23 cellular contexts compared by ENCODE assay signal in the genomic region with DNA sequence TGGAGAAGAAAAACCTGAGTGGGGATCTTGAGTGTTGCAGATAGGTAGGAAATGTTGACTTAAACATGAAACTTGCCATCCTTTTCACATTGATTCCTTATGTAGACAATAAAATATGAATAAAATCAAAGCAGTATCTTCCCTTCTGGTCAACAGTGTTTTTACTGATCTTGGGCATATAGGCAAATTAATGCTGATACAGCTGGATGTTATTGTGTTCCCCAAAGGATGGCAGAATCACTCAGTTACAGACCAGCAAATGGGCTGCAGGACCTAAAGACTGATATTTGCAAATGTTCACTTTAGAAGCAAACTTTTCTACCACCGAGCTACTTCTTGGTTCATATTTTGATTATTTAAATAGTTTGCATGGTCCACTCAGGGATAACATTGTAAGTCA. TPM values are rescaled to one million over a fixed set of nuclear protein-coding genes. Genes with fewer than 3 reads are reported as not detected.
A peak's percentile ranks its signal among the peaks of the same experiment; 100 is the strongest.
DNase-seq lines count a peak whose midpoint lies in the region; ATAC-seq, FAIRE-seq and TF ChIP-seq lines count a peak whose summit lies in the region.
"Had no signal": no experiment of that assay in that cellular context is flagged by ENCODE, and none has a peak within 500 bp of the region (broad histone marks: within the 10 kb centered on the region; RNA-seq: fewer than 3 reads in every experiment).

No MANE protein-coding gene starts in this region.

- H3K9me3 ChIP-seq in IMR-90 (ENCODE audit: control insufficient read depth, insufficient read depth, low read length), result no peaks in the 10 kb centered on the region
- H3K9me3 ChIP-seq: BLaER1 had no signal

- H4K8ac ChIP-seq in IMR-90 (ENCODE audit: low read depth in 2 of 2, low read length in 2 of 2), result no peak overlapping the region

- peaks cover 20% of the 10 kb centered on the region for H3K4me1 Mint-ChIP-seq in activated T-cell treated with anti-CD3 and anti-CD28 coated beads, Interleukin-2, amount 50 U/mL, for 72 hours (ENCODE audit: low read depth)
- peaks cover 48% of the 10 kb centered on the region for H3K4me1 Mint-ChIP-seq in activated T-helper 2 cell treated with anti-CD3 and anti-CD28 coated beads, Interferon-gamma antibody, Interleukin-2, Interleukin-4, amounts not matched to agents 10 μg/mL and 5 μg/mL and 100 μg/mL, durations not matched to agents 14 hours and 24 hours and 36 hours (ENCODE audit: low read depth)

- H3K27me3 ChIP-seq in IMR-90 (ENCODE audit: control insufficient read depth, insufficient read depth, low read length), result no peaks in the 10 kb centered on the region
- H3K27me3 ChIP-seq: BLaER1 had no signal

- H2AK9ac ChIP-seq in IMR-90 (replicated peaks; ENCODE audit: low read depth, low read length, poor library complexity), result no peak overlapping the region

- TF ChIP-seq POLR2A in IMR-90 (IDR thresholded peaks at IDR 0.05; ENCODE audit: low read depth, low read length), result no peak

- no peak for ATAC-seq in activated T-cell treated with anti-CD3 and anti-CD28 coated beads, Interleukin-2, amount 50 U/mL, for 72 hours (replicated peaks in 1 of 2)
- no peak for ATAC-seq in IMR-90 (ENCODE audit: low read depth)
- ATAC-seq: Panc1 had no signal

- H4K20me1 ChIP-seq in IMR-90 (ENCODE audit: insufficient read depth, low read length), result no peaks in the 10 kb centered on the region
- H4K20me1 ChIP-seq: BLaER1 had no signal

- H2BK15ac ChIP-seq in IMR-90 (ENCODE audit: low read depth, low read length), result no peak overlapping the region

- H3K18ac ChIP-seq in IMR-90 (ENCODE audit: low read depth, low read length), result no peak overlapping the region

- H2BK20ac ChIP-seq in IMR-90 (ENCODE audit: low read depth, low read length), result no peak overlapping the region

- H3K4me1 ChIP-seq in IMR-90 (ENCODE audit: control insufficient read depth, insufficient read depth, low read length), result peaks cover 5% of the 10 kb centered on the region
- H3K4me1 ChIP-seq: BLaER1 had no signal

- H3K14ac ChIP-seq in IMR-90 (replicated peaks; ENCODE audit: low read depth, low read length), result no peak overlapping the region

- H3K4me3 ChIP-seq in IMR-90 (ENCODE audit: insufficient read depth, low read depth, low read length), result no peak overlapping the region
- H3K4me3 ChIP-seq: BLaER1 had no signal

- dilution Hi-C loops in IMR-90 (cut with HindIII; ENCODE audit: low sequenced_read_pairs, unreplicated experiment), result no loop called here

- peak overlapping the region; percentile 90 for H3K27ac Mint-ChIP-seq in activated T-cell treated with anti-CD3 and anti-CD28 coated beads, Interleukin-2, amount 50 U/mL, for 72 hours
- H3K27ac Mint-ChIP-seq in activated T-helper 2 cell treated with anti-CD3 and anti-CD28 coated beads, Interferon-gamma antibody, Interleukin-2, Interleukin-4, amounts not matched to agents 10 μg/mL and 5 μg/mL and 100 μg/mL, durations not matched to agents 14 hours and 24 hours and 36 hours, result peak overlapping the region; percentile 90
- H3K27ac Mint-ChIP-seq: CD4-positive, alpha-beta T cell had no signal

- peak overlapping the region in 1 of 2 donors; percentile 41 for H3K4me3 Mint-ChIP-seq in activated T-cell treated with anti-CD3 and anti-CD28 coated beads, Interleukin-2, amount 50 U/mL, for 72 hours
- H3K4me3 Mint-ChIP-seq in activated T-helper 2 cell treated with anti-CD3 and anti-CD28 coated beads, Interferon-gamma antibody, Interleukin-2, Interleukin-4, amounts not matched to agents 10 μg/mL and 5 μg/mL and 100 μg/mL, durations not matched to agents 14 hours and 24 hours and 36 hours (ENCODE audit: low read depth), result no peak overlapping the region
- H3K4me3 Mint-ChIP-seq: CD4-positive, alpha-beta T cell had no signal

- H3K27me3 Mint-ChIP-seq in activated T-cell treated with anti-CD3 and anti-CD28 coated beads, Interleukin-2, amount 50 U/mL, for 72 hours (ENCODE audit: low read depth), result no peaks in the 10 kb centered on the region
- H3K27me3 Mint-ChIP-seq in activated T-helper 2 cell treated with anti-CD3 and anti-CD28 coated beads, Interferon-gamma antibody, Interleukin-2, Interleukin-4, amounts not matched to agents 10 μg/mL and 5 μg/mL and 100 μg/mL, durations not matched to agents 14 hours and 24 hours and 36 hours (ENCODE audit: low read depth), result no peaks in the 10 kb centered on the region
- H3K27me3 Mint-ChIP-seq: CD4-positive, alpha-beta T cell had no signal

- H3K9me1 ChIP-seq in IMR-90 (ENCODE audit: insufficient read depth, low read length), result peaks cover 12% of the 10 kb centered on the region

- no peak for DNase-seq in activated T-cell treated with anti-CD3 and anti-CD28 coated beads, Interleukin-2, amount 50 U/mL, for 72 hours
- DNase-seq in activated T-cell treated with anti-CD3 and anti-CD28 coated beads for 4 hours, result no peak
- no peak for DNase-seq in IMR-90
- DNase-seq in activated T-helper 2 cell treated with anti-CD3 and anti-CD28 coated beads, Interferon-gamma antibody, Interleukin-2, Interleukin-4, amounts not matched to agents 10 μg/mL and 5 μg/mL and 100 μg/mL, durations not matched to agents 14 hours and 24 hours and 36 hours (ENCODE audit: low spot score), result no peak
- DNase-seq in urothelium cell line (ENCODE audit: low spot score), result no peak
- no peak for DNase-seq in GM10266 (ENCODE audit: extremely low spot score)
- DNase-seq in ACHN, result no peak
- DNase-seq: CD4-positive, alpha-beta T cell; COR-L47; DMS 273 treated with DMSO at 0.1 percent for 48 hours; DND-41; GOT3; HCEC 1CT; NCI-H1092 treated with DMSO at 0.1 percent for 48 hours; NCI-H146; NCI-H2029; NCI-H510A treated with DMSO at 0.1 percent for 48 hours; NCI-H748 treated with DMSO at 0.1 percent for 48 hours; NK-92 treated with Interleukin-12 subunit alpha and Interleukin-12 subunit beta, amount 100 ng/mL, for 24 hours had no signal

- CTCF ChIA-PET in IMR-90 (lab: Yijun Ruan, JAX), result interaction anchor here (0.6 to 1.6 kb wide), 3 partner anchors 8 to 241 kb away, joined by 4 to 8 read pairs (median 5); no protein-coding TSS in a partner anchor

- H3K56ac ChIP-seq in IMR-90 (ENCODE audit: extremely low read depth, insufficient read depth, low read length), result no peak overlapping the region

- intact Hi-C loops in IMR-90 (cut with micrococcal nuclease), result no loop called here
- intact Hi-C loops in activated T-helper 2 cell treated with anti-CD3 and anti-CD28 coated beads, Interferon-gamma antibody, Interleukin-2, Interleukin-4, amounts not matched to agents 10 μg/mL and 5 μg/mL and 100 μg/mL, durations not matched to agents 14 hours and 24 hours and 36 hours (cut with micrococcal nuclease), result loop anchor here (2.0 to 10.0 kb wide), 6 partner anchors 13 to 567 kb away; partner anchors contain the start of genes SYNE2 and ZBTB1

- peaks cover 0 to 6% of the 10 kb centered on the region in 2 experiments; a peak in 1 of 4 replicates for H3K79me1 ChIP-seq in IMR-90 (ENCODE audit: low read depth in 1 of 2, low read length in 2 of 2)

- peaks cover 17% of the 10 kb centered on the region for H3K36me3 ChIP-seq in IMR-90 (ENCODE audit: control insufficient read depth, insufficient read depth, low read length)

- H3K4me2 ChIP-seq in IMR-90 (ENCODE audit: low read depth, low read length), result no peak overlapping the region
- H3K4me2 ChIP-seq: BLaER1, KMS-11 had no signal

- FAIRE-seq in urothelium cell line (lab: Jason Lieb, UNC), result peak; percentile 72

- no peak overlapping the region for H2BK5ac ChIP-seq in IMR-90 (ENCODE audit: low read depth, low read length, poor library complexity, severe bottlenecking)

- H4K5ac ChIP-seq in IMR-90 (ENCODE audit: low read depth, low read length), result no peak overlapping the region

- no peak overlapping the region for H3K4ac ChIP-seq in IMR-90 (ENCODE audit: low read depth, low read length)

- H4K91ac ChIP-seq in IMR-90 (ENCODE audit: insufficient read depth, low read depth, low read length), result no peak overlapping the region

- H2AFZ ChIP-seq in IMR-90 (replicated peaks; ENCODE audit: low read length, poor library complexity), result no peak overlapping the region

- no peaks in the 10 kb centered on the region for H3K9me3 Mint-ChIP-seq in activated T-cell treated with anti-CD3 and anti-CD28 coated beads, Interleukin-2, amount 50 U/mL, for 72 hours
- H3K9me3 Mint-ChIP-seq in activated T-helper 2 cell treated with anti-CD3 and anti-CD28 coated beads, Interferon-gamma antibody, Interleukin-2, Interleukin-4, amounts not matched to agents 10 μg/mL and 5 μg/mL and 100 μg/mL, durations not matched to agents 14 hours and 24 hours and 36 hours, result no peaks in the 10 kb centered on the region
- H3K9me3 Mint-ChIP-seq: CD4-positive, alpha-beta T cell had no signal

- TF ChIP-seq CTCF in IMR-90 (conservative IDR thresholded peaks at IDR 0.05; ENCODE audit: low read depth, low read length), result no peak
- TF ChIP-seq CTCF in GM10266 (IDR thresholded peaks at IDR 0.05; ENCODE audit: control insufficient read depth, insufficient read depth, low read depth, missing control alignments), result no peak

- POLR2A ChIA-PET in IMR-90 (lab: Charles Lee; ENCODE audit: unreplicated experiment), result no interaction called here

- H2AK5ac ChIP-seq in IMR-90 (ENCODE audit: low read depth, low read length), result no peak overlapping the region

- H2BK120ac ChIP-seq in IMR-90 (ENCODE audit: low read depth, low read length), result no peak overlapping the region

- no peak for TF ChIP-seq RAD21 in IMR-90 (IDR thresholded peaks at IDR 0.05; ENCODE audit: low read length)

- H3K23ac ChIP-seq in IMR-90 (ENCODE audit: low read depth, low read length), result no peak overlapping the region

- peaks cover 13 to 36% of the 10 kb centered on the region in 2 donors for H3K36me3 Mint-ChIP-seq in activated T-cell treated with anti-CD3 and anti-CD28 coated beads, Interleukin-2, amount 50 U/mL, for 72 hours (ENCODE audit: insufficient read depth in 2 of 2)
- H3K36me3 Mint-ChIP-seq in activated T-helper 2 cell treated with anti-CD3 and anti-CD28 coated beads, Interferon-gamma antibody, Interleukin-2, Interleukin-4, amounts not matched to agents 10 μg/mL and 5 μg/mL and 100 μg/mL, durations not matched to agents 14 hours and 24 hours and 36 hours (ENCODE audit: low read depth), result peaks cover 91% of the 10 kb centered on the region

- in situ Hi-C loops in IMR-90 (cut with MboI; ENCODE audit: low sequenced_read_pairs), result no loop called here
- in situ Hi-C loops in ACHN (cut with HindIII; ENCODE audit: low pct_ligation_motif_present, low pct_unique_long_range_greater_than_20kb, low sequenced_read_pairs), result no loop called here

- no CpG with 5 or more reads among the region's 1 CpG for WGBS in IMR-90 (ENCODE audit: extremely low coverage in 2 of 2, insufficient read length in 1 of 2), 2 experiments

- BruUV-seq in IMR-90 (replicated peaks; lab: Mats Ljungman, UMichigan), result no TSS peak

- no peak overlapping the region for H3K9ac ChIP-seq in IMR-90 (ENCODE audit: low read depth, low read length)
- H3K9ac ChIP-seq: BLaER1, KMS-11 had no signal

- no peak overlapping the region for H3K27ac ChIP-seq in IMR-90 (ENCODE audit: insufficient read depth, low read length)
- H3K27ac ChIP-seq: BLaER1, HL-60 had no signal

RNA-seq across cellular contexts. Expression of gene MTHFD1, which starts 33.9 kb away (rescaled TPM):
- total RNA-seq in activated T-cell treated with anti-CD3 and anti-CD28 coated beads, Interleukin-2, amount 50 U/mL, for 72 hours, result 100 to 1,000 TPM; 123 to 164 TPM
- total RNA-seq in IMR-90 (2012; rRNA removed), result 59.7 and 64.9 TPM in 2 replicates
- polyA plus RNA-seq in IMR-90 (2012; rRNA removed), result 30.4 and 32.2 TPM in 2 replicates
- 12.3 and 13.6 TPM in 2 replicates for polyA plus RNA-seq in IMR-90 (2012; cell fraction: cytosol; rRNA removed)
- polyA plus RNA-seq in IMR-90 (2012; cell fraction: nucleus; rRNA removed; ENCODE audit: low replicate concordance), result 14.8 and 40.8 TPM in 2 replicates
- 291 and 309 TPM in 2 replicates for total RNA-seq in activated T-helper 2 cell treated with anti-CD3 and anti-CD28 coated beads, Interferon-gamma antibody, Interleukin-2, Interleukin-4, amounts not matched to agents 10 μg/mL and 5 μg/mL and 100 μg/mL, durations not matched to agents 14 hours and 24 hours and 36 hours

RNA-seq across cellular contexts. Expression of gene AKAP5, which starts 43.3 kb away (rescaled TPM):
- total RNA-seq in activated T-cell treated with anti-CD3 and anti-CD28 coated beads, Interleukin-2, amount 50 U/mL, for 72 hours, result 1 to 10 TPM; 1.2 to 1.9 TPM
- 0.72 and 1.4 TPM in 2 replicates for total RNA-seq in IMR-90 (2012; rRNA removed)
- 0.14 and 0.21 TPM in 2 replicates for polyA plus RNA-seq in IMR-90 (2012; rRNA removed)
- polyA plus RNA-seq in IMR-90 (2012; cell fraction: cytosol; rRNA removed), result 0.03 TPM in 2 replicates
- polyA plus RNA-seq in IMR-90 (2012; cell fraction: nucleus; rRNA removed; ENCODE audit: low replicate concordance), result 0.01 and 0.10 TPM in 2 replicates
- total RNA-seq in activated T-helper 2 cell treated with anti-CD3 and anti-CD28 coated beads, Interferon-gamma antibody, Interleukin-2, Interleukin-4, amounts not matched to agents 10 μg/mL and 5 μg/mL and 100 μg/mL, durations not matched to agents 14 hours and 24 hours and 36 hours, result 2.3 and 2.5 TPM in 2 replicates
